9 cellular contexts compared by ENCODE assay signal in genomic region chr2:33372940-33373553, GRCh38.
A peak's percentile ranks its signal among the peaks of the same experiment; 100 is the strongest.
DNase-seq lines count a peak whose midpoint lies in the region; ATAC-seq and TF ChIP-seq lines count a peak whose summit lies in the region.
"Had no signal": no experiment of that assay in that cellular context is flagged by ENCODE, and none has a peak within 500 bp of the region (broad histone marks: within the 10 kb centered on the region; RNA-seq: fewer than 3 reads in every experiment).

No MANE protein-coding gene starts in this region.

- no peak overlapping the region for H3K4me3 ChIP-seq in HFF-Myc (replicated peaks; ENCODE audit: low read depth, low read length)

- no peaks in the 10 kb centered on the region for H3K36me3 Mint-ChIP-seq in activated T-cell treated with anti-CD3 and anti-CD28 coated beads, Interleukin-2, amount 50 U/mL, for 72 hours (ENCODE audit: insufficient read depth in 2 of 2)
- H3K36me3 Mint-ChIP-seq in activated T-cell treated with anti-CD3 and anti-CD28 coated beads, Interleukin-2, amount 50 U/mL, for 4 hours (ENCODE audit: insufficient read depth): no peaks in the 10 kb centered on the region
- peaks cover 25% of the 10 kb centered on the region for H3K36me3 Mint-ChIP-seq in chondrocyte (ENCODE audit: low read depth)
- peaks cover 5% of the 10 kb centered on the region for H3K36me3 Mint-ChIP-seq in mesothelial cell of epicardium
- H3K36me3 Mint-ChIP-seq: activated naive CD4-positive, alpha-beta T cell treated with anti-CD3 and anti-CD28 coated beads, Interleukin-2, amount 50 U/mL, for 72 hours had no signal

- no peak for ATAC-seq in activated T-cell treated with anti-CD3 and anti-CD28 coated beads, Interleukin-2, amount 50 U/mL, for 72 hours (replicated peaks in 1 of 2)
- no peak for ATAC-seq in activated T-cell treated with anti-CD3 and anti-CD28 coated beads, Interleukin-2, amount 50 U/mL, for 4 hours
- ATAC-seq in HG02840 (IDR thresholded peaks at IDR 0.05; ENCODE audit: low FRiP score, unreplicated experiment) (no peak), HG03442 (IDR thresholded peaks at IDR 0.05; ENCODE audit: unreplicated experiment) (no peak)
- ATAC-seq: activated naive CD4-positive, alpha-beta T cell treated with anti-CD3 and anti-CD28 coated beads, Interleukin-2, amount 50 U/mL, for 72 hours had no signal

- DNase-seq in activated T-cell treated with anti-CD3 and anti-CD28 coated beads, Interleukin-2, amount 50 U/mL, for 72 hours: peak; percentile 31 to 43
- no peak for DNase-seq in activated T-cell treated with anti-CD3 and anti-CD28 coated beads, Interleukin-2, amount 50 U/mL, for 4 hours
- DNase-seq in HFF-Myc (ENCODE audit: extremely low read depth, low read depth): no peak
- DNase-seq in NCI-H748 (lab: John Stamatoyannopoulos, UW; ENCODE audit: unreplicated experiment): peak; percentile 37
- DNase-seq in chondrocyte (ENCODE audit: low spot score): no peak
- no peak for DNase-seq in mesothelial cell of epicardium (ENCODE audit: low spot score in 2 of 2, unreplicated experiment in 2 of 2)

- peak overlapping the region; percentile 69 for H3K27ac Mint-ChIP-seq in activated T-cell treated with anti-CD3 and anti-CD28 coated beads, Interleukin-2, amount 50 U/mL, for 72 hours
- H3K27ac Mint-ChIP-seq in chondrocyte (ENCODE audit: unreplicated experiment) (peak overlapping the region; percentile 0), mesothelial cell of epicardium (no peak overlapping the region)
- H3K27ac Mint-ChIP-seq: activated naive CD4-positive, alpha-beta T cell treated with anti-CD3 and anti-CD28 coated beads, Interleukin-2, amount 50 U/mL, for 72 hours had no signal

- H3K27me3 Mint-ChIP-seq in activated T-cell treated with anti-CD3 and anti-CD28 coated beads, Interleukin-2, amount 50 U/mL, for 72 hours (ENCODE audit: low read depth): no peaks in the 10 kb centered on the region
- peaks cover 3% of the 10 kb centered on the region for H3K27me3 Mint-ChIP-seq in activated T-cell treated with anti-CD3 and anti-CD28 coated beads, Interleukin-2, amount 50 U/mL, for 4 hours (ENCODE audit: low read depth)
- no peaks in the 10 kb centered on the region for H3K27me3 Mint-ChIP-seq in chondrocyte (ENCODE audit: low read depth)
- no peaks in the 10 kb centered on the region for H3K27me3 Mint-ChIP-seq in mesothelial cell of epicardium (ENCODE audit: low read depth)

- peak; percentile 67 for TF ChIP-seq CTCF in HFF-Myc (IDR thresholded peaks at IDR 0.05; ENCODE audit: low read depth, low read length, missing control alignments)
- peak; percentile 93 for TF ChIP-seq CTCF in chondrocyte (IDR thresholded peaks at IDR 0.05)
- peak; percentile 90 for TF ChIP-seq CTCF in mesothelial cell of epicardium (IDR thresholded peaks at IDR 0.05; ENCODE audit: unreplicated experiment)

- H3K4me3 Mint-ChIP-seq in activated T-cell treated with anti-CD3 and anti-CD28 coated beads, Interleukin-2, amount 50 U/mL, for 72 hours: no peak overlapping the region
- no peak overlapping the region for H3K4me3 Mint-ChIP-seq in activated T-cell treated with anti-CD3 and anti-CD28 coated beads, Interleukin-2, amount 50 U/mL, for 4 hours
- H3K4me3 Mint-ChIP-seq in chondrocyte (ENCODE audit: unreplicated experiment): no peak overlapping the region
- H3K4me3 Mint-ChIP-seq in mesothelial cell of epicardium: no peak overlapping the region

- no peaks in the 10 kb centered on the region for H3K9me3 Mint-ChIP-seq in activated T-cell treated with anti-CD3 and anti-CD28 coated beads, Interleukin-2, amount 50 U/mL, for 72 hours
- H3K9me3 Mint-ChIP-seq in activated T-cell treated with anti-CD3 and anti-CD28 coated beads, Interleukin-2, amount 50 U/mL, for 4 hours: no peaks in the 10 kb centered on the region
- H3K9me3 Mint-ChIP-seq in chondrocyte (ENCODE audit: low read depth) (no peaks in the 10 kb centered on the region), mesothelial cell of epicardium (no peaks in the 10 kb centered on the region)
- H3K9me3 Mint-ChIP-seq: activated naive CD4-positive, alpha-beta T cell treated with anti-CD3 and anti-CD28 coated beads, Interleukin-2, amount 50 U/mL, for 72 hours had no signal

- H3K4me1 Mint-ChIP-seq in activated T-cell treated with anti-CD3 and anti-CD28 coated beads, Interleukin-2, amount 50 U/mL, for 72 hours (ENCODE audit: low read depth): no peaks in the 10 kb centered on the region
- no peaks in the 10 kb centered on the region for H3K4me1 Mint-ChIP-seq in activated T-cell treated with anti-CD3 and anti-CD28 coated beads, Interleukin-2, amount 50 U/mL, for 4 hours (ENCODE audit: low read depth)
- peaks cover 18% of the 10 kb centered on the region for H3K4me1 Mint-ChIP-seq in chondrocyte (ENCODE audit: low read depth)
- H3K4me1 Mint-ChIP-seq in mesothelial cell of epicardium: no peaks in the 10 kb centered on the region

Comparison
In these comparisons a context has a peak if more than half of its experiments do, and no peak if none do; other contexts are left out.
1. DNase-seq: peak in activated T-cell treated with anti-CD3 and anti-CD28 coated beads, Interleukin-2, amount 50 U/mL, for 72 hours (2 of 2) and NCI-H748 (single experiment); none in activated T-cell treated with anti-CD3 and anti-CD28 coated beads, Interleukin-2, amount 50 U/mL, for 4 hours (single experiment), HFF-Myc (single experiment), chondrocyte (single experiment) and mesothelial cell of epicardium (0 of 2).
2. Peak in every context shown above with its lines, with median percentiles within 50 percentile points of each other: CTCF ChIP-seq.